ENCODE assay signal across 13 cellular contexts in genomic region chr10:11192304-11193018, GRCh38.
DNase-seq lines count a peak whose midpoint lies in the region; ATAC-seq and TF ChIP-seq lines count a peak whose summit lies in the region.
"Had no signal": no experiment of that assay in that cellular context is flagged by ENCODE, and none has a peak within 500 bp of the region (broad histone marks: within the 10 kb centered on the region; RNA-seq: fewer than 3 reads in every experiment).

No MANE protein-coding gene starts in this region.

- H3K27me3 ChIP-seq in lower lobe of right lung (ENCODE audit: low read depth), result no peaks in the 10 kb centered on the region
- no peaks in the 10 kb centered on the region for H3K27me3 ChIP-seq in tibial artery
- H3K27me3 ChIP-seq in WERI-Rb-1 (ENCODE audit: insufficient read depth, low read depth, severe bottlenecking), result no peaks in the 10 kb centered on the region

- intact Hi-C loops in lower lobe of right lung (cut with DNase I) (no loop called here), tibial artery (cut with DNase I; ENCODE audit: low total_unique reads) (no loop called here)

- H3K36me3 ChIP-seq in lower lobe of right lung (peaks cover 24% of the 10 kb centered on the region), tibial artery (peaks cover 0 to 7% (median 0%) of the 10 kb centered on the region in 3 donors), WERI-Rb-1 (no peaks in the 10 kb centered on the region)

- H3K27ac ChIP-seq in lower lobe of right lung, result peak overlapping the region; percentile 33
- H3K27ac ChIP-seq in tibial artery, result no peak overlapping the region
- H3K27ac ChIP-seq in WERI-Rb-1, result no peak overlapping the region

- in situ Hi-C loops in GM13976 (cut with MboI; ENCODE audit: low sequenced_read_pairs, unreplicated experiment), result no loop called here

- H3K4me3 ChIP-seq in lower lobe of right lung, result no peak overlapping the region
- no peak overlapping the region for H3K4me3 ChIP-seq in tibial artery
- H3K4me3 ChIP-seq in WERI-Rb-1 (ENCODE audit: low read depth, low read length), result no peak overlapping the region

- peaks cover 97% of the 10 kb centered on the region for H3K36me3 Mint-ChIP-seq in activated T-cell treated with anti-CD3 and anti-CD28 coated beads, Interleukin-2, amount 50 U/mL, for 24 hours (ENCODE audit: low read depth)
- H3K36me3 Mint-ChIP-seq in activated T-cell treated with anti-CD3 and anti-CD28 coated beads, Interleukin-2, amount 50 U/mL, for 4 hours (ENCODE audit: insufficient read depth), result peaks cover 52% of the 10 kb centered on the region
- H3K36me3 Mint-ChIP-seq in brain, result peaks cover 94% of the 10 kb centered on the region

- peak overlapping the region; percentile 91 for H3K27ac Mint-ChIP-seq in activated T-cell treated with anti-CD3 and anti-CD28 coated beads, Interleukin-2, amount 50 U/mL, for 24 hours
- H3K27ac Mint-ChIP-seq in brain, result peak overlapping the region in 3 of 5 experiments; percentile 59 to 94 (median 75)

- H3K9me3 Mint-ChIP-seq in activated T-cell treated with anti-CD3 and anti-CD28 coated beads, Interleukin-2, amount 50 U/mL, for 24 hours, result peaks cover 2% of the 10 kb centered on the region
- no peaks in the 10 kb centered on the region for H3K9me3 Mint-ChIP-seq in activated T-cell treated with anti-CD3 and anti-CD28 coated beads, Interleukin-2, amount 50 U/mL, for 4 hours
- H3K9me3 Mint-ChIP-seq in brain, result peaks cover 13 to 27% (median 16%) of the 10 kb centered on the region in 5 experiments

- DNase-seq in activated T-cell treated with anti-CD3 and anti-CD28 coated beads, Interleukin-2, amount 50 U/mL, for 24 hours, result no peak
- DNase-seq in activated T-cell treated with anti-CD3 and anti-CD28 coated beads, Interleukin-2, amount 50 U/mL, for 4 hours, result no peak
- peak; percentile 70 for DNase-seq in lower lobe of right lung
- peak; percentile 56 to 77 for DNase-seq in tibial artery
- no peak for DNase-seq in WERI-Rb-1
- DNase-seq in GM13976 (ENCODE audit: low spot score), result no peak
- no peak for DNase-seq in COR-L47 (lab: John Stamatoyannopoulos, UW)
- DNase-seq: cerebellar nuclear complex, DMS79, HCEC 1CT, NCI-H526, small intestine had no signal

- H3K9me3 ChIP-seq in lower lobe of right lung, result no peaks in the 10 kb centered on the region
- no peaks in the 10 kb centered on the region for H3K9me3 ChIP-seq in tibial artery
- no peaks in the 10 kb centered on the region for H3K9me3 ChIP-seq in WERI-Rb-1 (ENCODE audit: severe bottlenecking)

- H3K4me1 Mint-ChIP-seq in activated T-cell treated with anti-CD3 and anti-CD28 coated beads, Interleukin-2, amount 50 U/mL, for 24 hours (ENCODE audit: low read depth), result peaks cover 96% of the 10 kb centered on the region
- peaks cover 93% of the 10 kb centered on the region for H3K4me1 Mint-ChIP-seq in activated T-cell treated with anti-CD3 and anti-CD28 coated beads, Interleukin-2, amount 50 U/mL, for 4 hours (ENCODE audit: low read depth)
- peaks cover 86% of the 10 kb centered on the region for H3K4me1 Mint-ChIP-seq in brain

- peak overlapping the region; percentile 28 for H3K4me3 Mint-ChIP-seq in activated T-cell treated with anti-CD3 and anti-CD28 coated beads, Interleukin-2, amount 50 U/mL, for 24 hours
- no peak overlapping the region for H3K4me3 Mint-ChIP-seq in activated T-cell treated with anti-CD3 and anti-CD28 coated beads, Interleukin-2, amount 50 U/mL, for 4 hours
- H3K4me3 Mint-ChIP-seq in brain, result no peak overlapping the region

- no peak for ATAC-seq in activated T-cell treated with anti-CD3 and anti-CD28 coated beads, Interleukin-2, amount 50 U/mL, for 4 hours
- ATAC-seq in lower lobe of right lung, result peak; percentile 61 to 81

- H3K4me1 ChIP-seq in lower lobe of right lung, result peaks cover 67% of the 10 kb centered on the region
- peaks cover 0 to 7% (median 0%) of the 10 kb centered on the region in 4 donors for H3K4me1 ChIP-seq in tibial artery

- H3K27me3 Mint-ChIP-seq in activated T-cell treated with anti-CD3 and anti-CD28 coated beads, Interleukin-2, amount 50 U/mL, for 24 hours, result no peaks in the 10 kb centered on the region
- no peaks in the 10 kb centered on the region for H3K27me3 Mint-ChIP-seq in activated T-cell treated with anti-CD3 and anti-CD28 coated beads, Interleukin-2, amount 50 U/mL, for 4 hours (ENCODE audit: low read depth)
- H3K27me3 Mint-ChIP-seq in brain, result no peaks in the 10 kb centered on the region

- TF ChIP-seq CTCF in brain (conservative IDR thresholded peaks at IDR 0.05) (no peak), lower lobe of right lung (IDR thresholded peaks at IDR 0.05) (no peak), tibial artery (IDR thresholded peaks at IDR 0.05) (no peak), WERI-Rb-1 (IDR thresholded peaks at IDR 0.05; ENCODE audit: low read depth, low read length) (no peak), GM13976 (IDR thresholded peaks at IDR 0.05; ENCODE audit: borderline replicate concordance, control extremely low read depth, extremely low read depth, insufficient read depth, missing control alignments) (no peak)

Comparison
In these comparisons a context has a peak if more than half of its experiments do, and no peak if none do; other contexts are left out.
1. DNase-seq: peak in lower lobe of right lung (single experiment) and tibial artery (2 of 2); none in activated T-cell treated with anti-CD3 and anti-CD28 coated beads, Interleukin-2, amount 50 U/mL, for 24 hours (single experiment), activated T-cell treated with anti-CD3 and anti-CD28 coated beads, Interleukin-2, amount 50 U/mL, for 4 hours (single experiment), WERI-Rb-1 (single experiment), GM13976 (single experiment) and COR-L47 (single experiment).
2. ATAC-seq: peak in lower lobe of right lung (2 of 2); none in activated T-cell treated with anti-CD3 and anti-CD28 coated beads, Interleukin-2, amount 50 U/mL, for 4 hours (0 of 2).